ENCODE assay signal across 7 cellular contexts in the genomic region with DNA sequence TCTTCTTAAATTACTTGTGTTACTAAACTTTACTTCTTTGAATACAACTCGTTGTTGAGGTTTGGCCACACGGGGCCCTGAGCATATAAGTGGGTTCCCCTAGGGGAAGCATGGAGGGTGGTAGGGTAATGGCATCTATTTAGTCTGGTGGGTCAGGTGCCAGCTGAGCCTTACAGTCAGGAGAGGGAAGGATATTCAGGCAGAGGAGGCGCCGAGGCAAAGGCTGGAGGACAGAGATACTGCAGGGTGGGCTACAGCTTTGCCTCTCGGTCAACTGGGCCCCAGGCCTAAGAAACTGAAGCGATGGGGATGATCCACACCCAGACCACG. TPM values are rescaled to one million over a fixed set of nuclear protein-coding genes. Genes with fewer than 3 reads are reported as not detected.
DNase-seq lines count a peak whose midpoint lies in the region; ATAC-seq and TF ChIP-seq lines count a peak whose summit lies in the region.

No MANE protein-coding gene starts in this region.

- peaks cover 40% of the 10 kb centered on the region for H3K4me1 Mint-ChIP-seq in activated CD8-positive, alpha-beta T cell treated with anti-CD3 and anti-CD28 coated beads, Interleukin-2, amount 10 ng/mL, durations not matched to agents 7 days and 5 days (ENCODE audit: low read depth)

- H3K4me1 ChIP-seq in iPS-15b (ENCODE audit: control insufficient read depth, insufficient read depth, low read length) (no peaks in the 10 kb centered on the region), thoracic aorta (ENCODE audit: control insufficient read depth in 1 of 2, low read depth in 2 of 2) (peaks cover 11 to 21% of the 10 kb centered on the region in 2 donors)

- DNase-seq in activated CD8-positive, alpha-beta T cell treated with anti-CD3 and anti-CD28 coated beads, Interleukin-2, amount 10 ng/mL, durations not matched to agents 7 days and 5 days, result no peak
- DNase-seq in thoracic aorta (ENCODE audit: low spot score) (no peak), NCI-H1930 (lab: John Stamatoyannopoulos, UW) (no peak), NCI-H774 (lab: John Stamatoyannopoulos, UW) (no peak)

- CTCF ChIA-PET in activated CD8-positive, alpha-beta T cell treated with anti-CD3 and anti-CD28 coated beads, Interleukin-2, amount 10 ng/mL, durations not matched to agents 7 days and 5 days (lab: Charles Lee), result interaction anchor here (0.8 to 4.5 kb wide), 19 partner anchors 9 to 358 kb away, joined by 3 to 37 read pairs (median 4); a partner anchor contains a TSS

- no peaks in the 10 kb centered on the region for H3K9me3 ChIP-seq in iPS-15b (ENCODE audit: control insufficient read depth, insufficient read depth, low read length)
- no peaks in the 10 kb centered on the region for H3K9me3 ChIP-seq in thoracic aorta

- H3K27me3 ChIP-seq in iPS-15b (ENCODE audit: control insufficient read depth, insufficient read depth, low read length) (peaks cover 12% of the 10 kb centered on the region), thoracic aorta (replicated peaks; ENCODE audit: insufficient read depth) (no peaks in the 10 kb centered on the region)

- H3K36me3 ChIP-seq in iPS-15b (ENCODE audit: control insufficient read depth, insufficient read depth, low read length) (peaks cover 4% of the 10 kb centered on the region), thoracic aorta (peaks cover 14% of the 10 kb centered on the region)

- H3K27ac Mint-ChIP-seq in activated CD8-positive, alpha-beta T cell treated with anti-CD3 and anti-CD28 coated beads, Interleukin-2, amount 10 ng/mL, durations not matched to agents 7 days and 5 days, result peak overlapping the region; percentile 92

- no peak for TF ChIP-seq CTCF in thoracic aorta (IDR thresholded peaks at IDR 0.05)

- peak overlapping the region; percentile 39 to 63 for H3K27ac ChIP-seq in thoracic aorta

- peak overlapping the region; percentile 100 for H3K4me3 ChIP-seq in iPS-15b (ENCODE audit: low read depth, low read length)
- H3K4me3 ChIP-seq in thoracic aorta, result peak overlapping the region; percentile 94

- no peaks in the 10 kb centered on the region for H3K9me3 Mint-ChIP-seq in activated CD8-positive, alpha-beta T cell treated with anti-CD3 and anti-CD28 coated beads, Interleukin-2, amount 10 ng/mL, durations not matched to agents 7 days and 5 days (ENCODE audit: insufficient read depth)

- peaks cover 25% of the 10 kb centered on the region for H3K36me3 Mint-ChIP-seq in activated CD8-positive, alpha-beta T cell treated with anti-CD3 and anti-CD28 coated beads, Interleukin-2, amount 10 ng/mL, durations not matched to agents 7 days and 5 days (ENCODE audit: low read depth)

- H3K4me3 Mint-ChIP-seq in activated CD8-positive, alpha-beta T cell treated with anti-CD3 and anti-CD28 coated beads, Interleukin-2, amount 10 ng/mL, durations not matched to agents 7 days and 5 days, result peak overlapping the region; percentile 88

- no peaks in the 10 kb centered on the region for H3K27me3 Mint-ChIP-seq in activated CD8-positive, alpha-beta T cell treated with anti-CD3 and anti-CD28 coated beads, Interleukin-2, amount 10 ng/mL, durations not matched to agents 7 days and 5 days (ENCODE audit: low read depth)

- ATAC-seq in GM18517 (IDR thresholded peaks at IDR 0.05; ENCODE audit: unreplicated experiment) (peak; percentile 26), HG02852 (IDR thresholded peaks at IDR 0.05; ENCODE audit: unreplicated experiment) (peak; percentile 21), thoracic aorta (ENCODE audit: insufficient number of reproducible peaks, low FRiP score, low read depth) (no peak)
- peak; percentile 27 for ATAC-seq in activated CD8-positive, alpha-beta T cell treated with anti-CD3 and anti-CD28 coated beads, Interleukin-2, amount 10 ng/mL, durations not matched to agents 7 days and 5 days

- POLR2A ChIA-PET in activated CD8-positive, alpha-beta T cell treated with anti-CD3 and anti-CD28 coated beads, Interleukin-2, amount 10 ng/mL, durations not matched to agents 7 days and 5 days (lab: Charles Lee), result interaction anchor here (0.6 to 3.5 kb wide), 14 partner anchors 14 to 361 kb away, joined by 3 to 27 read pairs (median 6); a partner anchor contains a TSS

- H3K9ac ChIP-seq in iPS-15b (ENCODE audit: low read depth, low read length), result no peak overlapping the region

RNA-seq across cellular contexts. Expression of a gene that starts 0.4 kb away (rescaled TPM):
- total RNA-seq in activated CD8-positive, alpha-beta T cell treated with anti-CD3 and anti-CD28 coated beads, Interleukin-2, amount 10 ng/mL, durations not matched to agents 7 days and 5 days, result 10 to 100 TPM; 93.8 to 94.3 TPM
- total RNA-seq in thoracic aorta, result 10 to 100 TPM; 38.9 to 55.1 TPM

RNA-seq across cellular contexts. Expression of a gene that starts 2.9 kb away (rescaled TPM):
- not detected for total RNA-seq in activated CD8-positive, alpha-beta T cell treated with anti-CD3 and anti-CD28 coated beads, Interleukin-2, amount 10 ng/mL, durations not matched to agents 7 days and 5 days
- total RNA-seq in thoracic aorta, result not detected
